20 cellular contexts compared by ENCODE assay signal in genomic region chr1:206029484-206029883, GRCh38. TPM values are rescaled to one million over a fixed set of nuclear protein-coding genes. Genes with fewer than 3 reads are reported as not detected.
DNase-seq lines count a peak whose midpoint lies in the region; ATAC-seq, FAIRE-seq and TF ChIP-seq lines count a peak whose summit lies in the region.
"Had no signal": no experiment of that assay in that cellular context is flagged by ENCODE, and none has a peak within 500 bp of the region (broad histone marks: within the 10 kb centered on the region; RNA-seq: fewer than 3 reads in every experiment).

No MANE protein-coding gene starts in this region.

- H3K9me3 ChIP-seq in HEK293 (ENCODE audit: control insufficient read depth, insufficient read depth, low read depth, low read length) (no peaks in the 10 kb centered on the region), right cardiac atrium (ENCODE audit: control insufficient read depth, low read length) (no peaks in the 10 kb centered on the region)
- H3K9me3 ChIP-seq: ascending aorta had no signal

- POLR2A ChIA-PET in HEK293 (lab: Yijun Ruan, JAX): no interaction called here

- H3K27ac ChIP-seq in HEK293 (ENCODE audit: extremely low read depth, low read depth, low read length): no peak overlapping the region
- no peak overlapping the region for H3K27ac ChIP-seq in brain microvascular endothelial cell
- no peak overlapping the region for H3K27ac ChIP-seq in right cardiac atrium (ENCODE audit: low read length)
- H3K27ac ChIP-seq: ascending aorta, parathyroid adenoma, PC-9 had no signal

- H3K4me3 ChIP-seq in HEK293 (ENCODE audit: low read depth, low read length): no peak overlapping the region
- no peak overlapping the region for H3K4me3 ChIP-seq in brain microvascular endothelial cell (ENCODE audit: low read depth, low read length)
- H3K4me3 ChIP-seq in right cardiac atrium (ENCODE audit: low read length): no peak overlapping the region
- H3K4me3 ChIP-seq in skeletal muscle cell (ENCODE audit: low read depth, low read length): no peak overlapping the region
- H3K4me3 ChIP-seq: ascending aorta, PC-9 had no signal

- H3K4me1 ChIP-seq in HEK293 (ENCODE audit: control insufficient read depth, insufficient read depth, low read length): no peaks in the 10 kb centered on the region
- no peaks in the 10 kb centered on the region for H3K4me1 ChIP-seq in right cardiac atrium (ENCODE audit: control insufficient read depth, insufficient read depth, low read length)
- H3K4me1 ChIP-seq: ascending aorta had no signal

- CTCF ChIA-PET in HEK293 (lab: Yijun Ruan, JAX): interaction anchor here (1.1 to 7.9 kb wide), 15 partner anchors 8 to 186 kb away, joined by 3 to 144 read pairs (median 5); no protein-coding TSS in a partner anchor

- no peaks in the 10 kb centered on the region for H3K27me3 ChIP-seq in brain microvascular endothelial cell (replicated peaks)
- no peaks in the 10 kb centered on the region for H3K27me3 ChIP-seq in right cardiac atrium (ENCODE audit: control insufficient read depth, insufficient read depth)
- H3K27me3 ChIP-seq: ascending aorta had no signal

- ATAC-seq in right cardiac atrium (peak; percentile 68 to 75), HG03108 (IDR thresholded peaks at IDR 0.05; ENCODE audit: unreplicated experiment) (no peak)
- ATAC-seq: effector memory CD8-positive, alpha-beta T cell; T-helper 17 cell had no signal

- no peaks in the 10 kb centered on the region for H3K36me3 ChIP-seq in HEK293 (ENCODE audit: control insufficient read depth in 2 of 2, insufficient read depth in 1 of 2, low read length in 2 of 2)
- H3K36me3 ChIP-seq in brain microvascular endothelial cell (replicated peaks): no peaks in the 10 kb centered on the region
- H3K36me3 ChIP-seq: ascending aorta had no signal

- 25% methylated on average over 4 of the region's 4 CpGs for WGBS in right cardiac atrium

- TF ChIP-seq CTCF in HEK293 (tag by site-specific recombination; IDR thresholded peaks at IDR 0.05) (no peak), brain microvascular endothelial cell (IDR thresholded peaks at IDR 0.05; ENCODE audit: low read depth, low read length, missing control alignments) (no peak), D721Med (IDR thresholded peaks at IDR 0.05; ENCODE audit: insufficient read depth, missing control alignments) (no peak)

- no peak for FAIRE-seq in D721Med (lab: Jason Lieb, UNC)

- intact Hi-C loops in right cardiac atrium (cut with DNase I): no loop called here

- DNase-seq in brain microvascular endothelial cell: peak; percentile 24
- DNase-seq in right cardiac atrium: peak in 2 of 3 donors; percentile 43 to 80
- peak; percentile 13 for DNase-seq in skeletal muscle cell (ENCODE audit: low read depth)
- DNase-seq in inferior parietal cortex (ENCODE audit: extremely low spot score): no peak
- DNase-seq in 8988T: no peak
- DNase-seq in D721Med (ENCODE audit: insufficient read length, low spot score): no peak
- DNase-seq: activated CD4-positive, alpha-beta T cell treated with anti-CD3 and anti-CD28 coated beads, Interleukin-2, amount 50 U/mL, for 1 hour; C1 segment of cervical spinal cord; effector memory CD8-positive, alpha-beta T cell; EL; midbrain; NCI-H446 treated with DMSO at 0.1 percent for 48 hours; PC-9; stimulated activated CD4-positive, alpha-beta T cell treated with anti-CD3 and anti-CD28 coated beads, Interleukin-1b, Interleukin-23, amount 100 ng/mL, for 48 hours; T-helper 17 cell had no signal

- in situ Hi-C loops in brain microvascular endothelial cell (cut with HindIII; ENCODE audit: low pct_ligation_motif_present, low sequenced_read_pairs): no loop called here

TF ChIP-seq in HEK293, 187 proteins besides CTCF, POLR2A, EP300 and RAD21:
- TF ChIP-seq ZIC2 (tag by site-specific recombination; IDR thresholded peaks at IDR 0.05): 0 out of 2 replicates have a peak, but pooled peaks have one; percentile 52
- TF ChIP-seq ZNF76 (tag by site-specific recombination; IDR thresholded peaks at IDR 0.05; ENCODE audit: borderline replicate concordance, low read depth): no peak

RNA-seq across cellular contexts. Expression of gene CTSE, which starts 5.8 kb away (rescaled TPM):
- total RNA-seq in right cardiac atrium: under 1 TPM in 1 of 4 donors, not detected in 3; 0.18 TPM
- not detected for polyA plus RNA-seq in right cardiac atrium
- total RNA-seq: activated T-helper 2 cell treated with anti-CD3 and anti-CD28 coated beads, Interferon-gamma antibody, Interleukin-2, Interleukin-4, amounts not matched to agents 10 μg/mL and 5 μg/mL and 100 μg/mL, durations not matched to agents 14 hours and 24 hours and 36 hours; ascending aorta; T-helper 17 cell had no signal

RNA-seq across cellular contexts. Expression of gene RHEX, which starts 23.5 kb away (rescaled TPM):
- 1 to 10 TPM in 1 of 4 donors, under 1 TPM in 2, not detected in 1; 0.17 to 1.7 (median 0.82) TPM for total RNA-seq in right cardiac atrium
- polyA plus RNA-seq in right cardiac atrium: not detected
- total RNA-seq: activated T-helper 2 cell treated with anti-CD3 and anti-CD28 coated beads, Interferon-gamma antibody, Interleukin-2, Interleukin-4, amounts not matched to agents 10 μg/mL and 5 μg/mL and 100 μg/mL, durations not matched to agents 14 hours and 24 hours and 36 hours; PC-9 had no signal

RNA-seq across cellular contexts. Expression of gene RAB7B, which starts 26.3 kb away (rescaled TPM):
- 1 to 10 TPM; 1.6 to 6.0 (median 4.8) TPM for total RNA-seq in right cardiac atrium
- 2.8 TPM for polyA plus RNA-seq in right cardiac atrium
- total RNA-seq: activated T-helper 2 cell treated with anti-CD3 and anti-CD28 coated beads, Interferon-gamma antibody, Interleukin-2, Interleukin-4, amounts not matched to agents 10 μg/mL and 5 μg/mL and 100 μg/mL, durations not matched to agents 14 hours and 24 hours and 36 hours; ascending aorta; PC-9 had no signal

Comparison
In these comparisons a context has a peak if more than half of its experiments do, and no peak if none do; other contexts are left out.
1. DNase-seq: peak in brain microvascular endothelial cell (single experiment), right cardiac atrium (2 of 3) and skeletal muscle cell (single experiment); none in inferior parietal cortex (single experiment), 8988T (single experiment) and D721Med (single experiment).